9 cellular contexts compared by ENCODE assay signal in genomic region chr10:73857446-73857845, GRCh38. TPM values are rescaled to one million over a fixed set of nuclear protein-coding genes. Genes with fewer than 3 reads are reported as not detected.
DNase-seq lines count a peak whose midpoint lies in the region; ATAC-seq and TF ChIP-seq lines count a peak whose summit lies in the region.
"Had no signal": no experiment of that assay in that cellular context is flagged by ENCODE, and none has a peak within 500 bp of the region (broad histone marks: within the 10 kb centered on the region; RNA-seq: fewer than 3 reads in every experiment).

No MANE protein-coding gene starts in this region.

- no peak overlapping the region for H2BK12ac ChIP-seq in trophoblast cell (ENCODE audit: low read length)

- H3K79me2 ChIP-seq in trophoblast cell (ENCODE audit: control insufficient read depth, insufficient read depth, low read length, poor library complexity) = no peaks in the 10 kb centered on the region

- H3K9me3 Mint-ChIP-seq in naive thymus-derived CD4-positive, alpha-beta T cell = no peaks in the 10 kb centered on the region
- no peaks in the 10 kb centered on the region for H3K9me3 Mint-ChIP-seq in mesothelial cell of epicardium
- no peaks in the 10 kb centered on the region for H3K9me3 Mint-ChIP-seq in endothelial cell (ENCODE audit: unreplicated experiment)

- TF ChIP-seq CTCF in mesothelial cell of epicardium (IDR thresholded peaks at IDR 0.05; ENCODE audit: unreplicated experiment) = no peak
- TF ChIP-seq CTCF in endothelial cell (IDR thresholded peaks at IDR 0.05; ENCODE audit: unreplicated experiment) = no peak

- H2AFZ ChIP-seq in trophoblast cell (ENCODE audit: insufficient read depth, low read length, poor library complexity) = no peak overlapping the region

- no peak overlapping the region for H3K27ac ChIP-seq in naive thymus-derived CD4-positive, alpha-beta T cell (ENCODE audit: low read depth, low read length)
- no peak overlapping the region for H3K27ac ChIP-seq in trophoblast cell (ENCODE audit: low read depth, low read length)

- H3K4me2 ChIP-seq in trophoblast cell (ENCODE audit: low read length) = no peak overlapping the region

- CTCF ChIA-PET in naive thymus-derived CD4-positive, alpha-beta T cell (lab: Charles Lee) = interaction anchor here (0.9 to 5.9 kb wide), 4 partner anchors 8 to 22 kb away, joined by 3 to 45 read pairs (median 8); no protein-coding TSS in a partner anchor

- no peak overlapping the region for H3K14ac ChIP-seq in trophoblast cell (ENCODE audit: low read length)

- H2BK5ac ChIP-seq in trophoblast cell (ENCODE audit: low read depth, low read length, poor library complexity) = no peak overlapping the region

- peak overlapping the region in 5 of 10 donors; percentile 9 to 75 (median 54) for H3K4me3 Mint-ChIP-seq in naive thymus-derived CD4-positive, alpha-beta T cell
- no peak overlapping the region for H3K4me3 Mint-ChIP-seq in mesothelial cell of epicardium
- no peak overlapping the region for H3K4me3 Mint-ChIP-seq in endothelial cell (ENCODE audit: unreplicated experiment)

- no peaks in the 10 kb centered on the region for H3K27me3 Mint-ChIP-seq in naive thymus-derived CD4-positive, alpha-beta T cell
- H3K27me3 Mint-ChIP-seq in mesothelial cell of epicardium (ENCODE audit: low read depth) = no peaks in the 10 kb centered on the region
- peaks cover 6% of the 10 kb centered on the region for H3K27me3 Mint-ChIP-seq in endothelial cell (ENCODE audit: unreplicated experiment)

- ATAC-seq in HG02870 (IDR thresholded peaks at IDR 0.05; ENCODE audit: unreplicated experiment) = peak; percentile 87
- no peak for ATAC-seq in naive thymus-derived CD4-positive, alpha-beta T cell

- peaks cover 8 to 40% (median 22%) of the 10 kb centered on the region in 5 donors for H3K36me3 Mint-ChIP-seq in naive thymus-derived CD4-positive, alpha-beta T cell
- H3K36me3 Mint-ChIP-seq in mesothelial cell of epicardium (peaks cover 6% of the 10 kb centered on the region), endothelial cell (ENCODE audit: low read depth, unreplicated experiment) (peaks cover 29% of the 10 kb centered on the region)

- H3K4me1 Mint-ChIP-seq in naive thymus-derived CD4-positive, alpha-beta T cell = peaks cover 19 to 70% (median 63%) of the 10 kb centered on the region in 7 donors
- no peaks in the 10 kb centered on the region for H3K4me1 Mint-ChIP-seq in mesothelial cell of epicardium
- peaks cover 4% of the 10 kb centered on the region for H3K4me1 Mint-ChIP-seq in endothelial cell (ENCODE audit: unreplicated experiment)

- H3K23ac ChIP-seq in trophoblast cell (ENCODE audit: low read length) = no peak overlapping the region

- H3K27ac Mint-ChIP-seq in naive thymus-derived CD4-positive, alpha-beta T cell = peak overlapping the region; percentile 26 to 84 (median 71)
- H3K27ac Mint-ChIP-seq in mesothelial cell of epicardium (no peak overlapping the region), endothelial cell (ENCODE audit: unreplicated experiment) (no peak overlapping the region)

- no peak overlapping the region for H3K4me3 ChIP-seq in naive thymus-derived CD4-positive, alpha-beta T cell (ENCODE audit: low read length)
- H3K4me3 ChIP-seq in trophoblast cell (ENCODE audit: low read depth, low read length) = no peak overlapping the region

- POLR2A ChIA-PET in naive thymus-derived CD4-positive, alpha-beta T cell (lab: Charles Lee) = interaction anchor here (25.1 kb wide), 1 partner anchor 21 kb away, joined by 327 read pairs; the partner anchor contains the start of gene CAMK2G

- peaks cover 0 to 90% (median 15%) of the 10 kb centered on the region in 3 experiments for H3K36me3 ChIP-seq in naive thymus-derived CD4-positive, alpha-beta T cell (ENCODE audit: control insufficient read depth in 2 of 3, insufficient read depth in 3 of 3, low read length in 3 of 3)
- H3K36me3 ChIP-seq in trophoblast cell (ENCODE audit: control insufficient read depth in 1 of 2, insufficient read depth in 2 of 2, low read length in 2 of 2) = peaks cover 35 to 41% of the 10 kb centered on the region in 2 experiments

- no peak overlapping the region for H4K12ac ChIP-seq in trophoblast cell (ENCODE audit: low read depth, low read length)

- no peak overlapping the region for H3K9ac ChIP-seq in trophoblast cell (ENCODE audit: low read length)

- H3K79me1 ChIP-seq in trophoblast cell (ENCODE audit: low read length) = no peaks in the 10 kb centered on the region

- H3K18ac ChIP-seq in trophoblast cell (ENCODE audit: low read length) = no peak overlapping the region

- H3K9me3 ChIP-seq in naive thymus-derived CD4-positive, alpha-beta T cell (ENCODE audit: control insufficient read depth in 2 of 3, low read length in 3 of 3) = no peaks in the 10 kb centered on the region
- H3K9me3 ChIP-seq in trophoblast cell (ENCODE audit: insufficient read depth, low read depth, low read length) = no peaks in the 10 kb centered on the region

- H2BK120ac ChIP-seq in trophoblast cell (ENCODE audit: insufficient read depth, low read length, poor library complexity) = no peak overlapping the region

- H3K4ac ChIP-seq in trophoblast cell (ENCODE audit: low read depth, low read length) = no peak overlapping the region

- intact Hi-C loops in naive thymus-derived CD4-positive, alpha-beta T cell (cut with micrococcal nuclease) = loop anchor here in 1 of 2 donors (1.0 kb wide), 1 partner anchor 8 kb away; no protein-coding TSS in a partner anchor

- H4K8ac ChIP-seq in trophoblast cell (ENCODE audit: low read depth, low read length) = no peak overlapping the region

- no peaks in the 10 kb centered on the region for H3K27me3 ChIP-seq in naive thymus-derived CD4-positive, alpha-beta T cell (ENCODE audit: control insufficient read depth in 2 of 2, insufficient read depth in 2 of 2, low read length in 2 of 2)
- no peaks in the 10 kb centered on the region for H3K27me3 ChIP-seq in trophoblast cell (ENCODE audit: insufficient read depth, low read length)

- DNase-seq in EL (peak; percentile 83), trophoblast cell (no peak), mesothelial cell of epicardium (ENCODE audit: low spot score in 2 of 2, unreplicated experiment in 2 of 2) (no peak), endothelial cell (ENCODE audit: low spot score) (no peak), COR-L47 (lab: John Stamatoyannopoulos, UW) (no peak)
- peak; percentile 33 for DNase-seq in activated gamma-delta T cell treated with anti-CD3 and anti-CD28 coated beads, Interleukin-2, amount 50 U/mL, for 16 hours (ENCODE audit: low read depth)
- no peak for DNase-seq in naive thymus-derived CD4-positive, alpha-beta T cell
- DNase-seq: NCI-H1694 had no signal

- peaks cover 23 to 30% of the 10 kb centered on the region in 2 donors for H3K4me1 ChIP-seq in naive thymus-derived CD4-positive, alpha-beta T cell (ENCODE audit: control insufficient read depth in 2 of 2, insufficient read depth in 2 of 2, low read length in 2 of 2)
- H3K4me1 ChIP-seq in trophoblast cell (ENCODE audit: control insufficient read depth in 1 of 2, insufficient read depth in 2 of 2, low read length in 2 of 2) = no peaks in the 10 kb centered on the region

- H2AK5ac ChIP-seq in trophoblast cell (ENCODE audit: low read length) = no peak overlapping the region

- WGBS in trophoblast cell (ENCODE audit: extremely low coverage, insufficient coverage, insufficient read length) = no CpG with 5 or more reads among the region's 10 CpGs

- no peak overlapping the region for H4K91ac ChIP-seq in trophoblast cell (ENCODE audit: low read depth, low read length)

RNA-seq across cellular contexts. Expression of gene CAMK2G, which starts 16.9 kb away (rescaled TPM):
- 10 to 100 TPM; 44.6 to 70.9 (median 61.9) TPM for total RNA-seq in naive thymus-derived CD4-positive, alpha-beta T cell
- 1 to 10 TPM; 5.6 to 6.3 TPM for polyA plus RNA-seq in naive thymus-derived CD4-positive, alpha-beta T cell
- polyA plus RNA-seq in trophoblast cell (2013) = 21.4 and 23.0 TPM in 2 replicates
- 27.3 to 28.3 TPM (median 27.8 TPM) in 3 replicates for total RNA-seq in mesothelial cell of epicardium
- total RNA-seq in endothelial cell (ENCODE audit: unreplicated experiment) = 27.7 TPM

RNA-seq across cellular contexts. Expression of gene NDST2, which starts 46.0 kb away (rescaled TPM):
- total RNA-seq in naive thymus-derived CD4-positive, alpha-beta T cell = 100 to 1,000 TPM in 3 of 5 experiments, 10 to 100 TPM in 2; 74.2 to 117 (median 104) TPM
- 10 to 100 TPM; 23.1 to 34.3 TPM for polyA plus RNA-seq in naive thymus-derived CD4-positive, alpha-beta T cell
- 13.2 and 14.3 TPM in 2 replicates for polyA plus RNA-seq in trophoblast cell (2013)
- total RNA-seq in mesothelial cell of epicardium (37.2 to 40.8 TPM (median 38.7 TPM) in 3 replicates), endothelial cell (ENCODE audit: unreplicated experiment) (32.8 TPM)

RNA-seq across cellular contexts. Expression of gene PLAU, which starts 53.5 kb away (rescaled TPM):
- under 1 TPM; 0.42 to 0.97 (median 0.78) TPM for total RNA-seq in naive thymus-derived CD4-positive, alpha-beta T cell
- polyA plus RNA-seq in naive thymus-derived CD4-positive, alpha-beta T cell = not detected
- 5.6 and 6.2 TPM in 2 replicates for polyA plus RNA-seq in trophoblast cell (2013)
- 3.4 to 5.1 TPM (median 4.7 TPM) in 3 replicates for total RNA-seq in mesothelial cell of epicardium
- total RNA-seq in endothelial cell (ENCODE audit: unreplicated experiment) = 19.5 TPM

Comparison
In these comparisons a context has a peak if more than half of its experiments do, and no peak if none do; other contexts are left out.
1. DNase-seq: peak in EL (single experiment) and activated gamma-delta T cell treated with anti-CD3 and anti-CD28 coated beads, Interleukin-2, amount 50 U/mL, for 16 hours (single experiment); none in naive thymus-derived CD4-positive, alpha-beta T cell (0 of 9), trophoblast cell (0 of 2), mesothelial cell of epicardium (0 of 2), endothelial cell (single experiment) and COR-L47 (single experiment).
2. H3K27ac Mint-ChIP-seq: peak in naive thymus-derived CD4-positive, alpha-beta T cell (9 of 9); none in mesothelial cell of epicardium (single experiment) and endothelial cell (single experiment).